ENCODE assay signal across 9 cellular contexts in the genomic region with DNA sequence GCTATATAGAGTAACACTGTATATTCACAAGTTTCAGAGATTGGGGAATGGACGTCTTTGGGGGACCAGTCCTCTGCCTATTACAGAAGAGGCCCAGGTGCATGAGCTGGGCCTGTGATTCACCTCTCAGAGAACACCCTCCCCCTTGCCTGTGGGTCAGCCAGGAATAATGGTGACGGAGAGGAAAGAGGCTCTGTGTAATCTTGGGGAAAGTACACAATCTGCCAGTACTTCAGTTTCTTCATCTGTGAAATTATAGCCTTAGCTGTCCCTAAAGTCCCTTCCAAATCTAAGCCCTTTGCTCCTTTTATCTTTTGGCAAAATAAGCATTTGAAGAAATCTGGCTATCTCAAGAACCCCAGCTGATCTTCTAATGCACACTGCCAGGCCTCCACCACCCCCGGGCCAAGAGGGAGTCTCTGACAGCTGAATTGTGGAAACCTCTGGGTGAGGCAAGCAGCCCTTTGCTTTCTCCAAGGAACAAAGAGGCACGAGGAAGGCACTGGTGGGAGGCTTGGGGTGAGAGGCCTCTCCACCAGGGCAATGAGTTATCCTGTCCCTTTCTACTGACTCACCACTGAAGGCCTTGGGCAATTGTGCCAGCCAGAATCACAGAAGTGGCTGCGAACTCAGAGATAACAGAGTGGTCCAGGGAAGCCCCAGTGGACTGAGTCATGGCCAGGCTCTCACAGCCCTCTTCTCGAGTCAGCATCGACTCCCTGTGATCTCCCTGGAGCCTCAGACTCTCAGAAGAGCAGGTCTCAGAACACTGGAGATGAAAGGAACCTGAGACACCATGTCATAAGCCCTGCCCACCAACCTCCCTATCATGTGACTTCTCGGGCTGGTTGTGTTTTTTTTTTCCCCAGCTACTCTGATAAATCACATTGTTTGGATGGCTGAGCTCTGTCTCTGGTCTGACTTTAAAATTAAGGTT. TPM values are rescaled to one million over a fixed set of nuclear protein-coding genes. Genes with fewer than 3 reads are reported as not detected.
DNase-seq lines count a peak whose midpoint lies in the region; ATAC-seq and TF ChIP-seq lines count a peak whose summit lies in the region.
"Had no signal": no experiment of that assay in that cellular context is flagged by ENCODE, and none has a peak within 500 bp of the region (broad histone marks: within the 10 kb centered on the region; RNA-seq: fewer than 3 reads in every experiment).

No MANE protein-coding gene starts in this region.

- no peak overlapping the region for H3K4me3 ChIP-seq in ascending aorta

- DNase-seq in Daoy (ENCODE audit: low read depth) (peak; percentile 98), T-helper 1 cell (peak; percentile 27 to 82 (median 59)), ascending aorta (ENCODE audit: low spot score in 2 of 2) (peak in 1 of 2 donors; percentile 85), kidney tubule cell (ENCODE audit: low spot score) (peak; percentile 98), left colon (no peak), D341Med (ENCODE audit: low spot score) (no peak)
- peak; percentile 25 to 46 (median 33) for DNase-seq in stimulated activated CD4-positive, alpha-beta T cell treated with anti-CD3 and anti-CD28 coated beads, TNF-alpha, amount 100 ng/mL, for 4 hours (ENCODE audit: low read depth in 3 of 3)

- H3K36me3 ChIP-seq in ascending aorta: no peaks in the 10 kb centered on the region

- peak overlapping the region; percentile 31 to 51 for H3K27ac ChIP-seq in ascending aorta
- H3K27ac ChIP-seq: HL-60 had no signal

- peaks cover 0 to 9% of the 10 kb centered on the region in 2 donors for H3K4me1 ChIP-seq in ascending aorta

- intact Hi-C loops in ascending aorta (cut with DNase I) (no loop called here), left colon (cut with DNase I, micrococcal nuclease) (loop anchor here in 1 of 2 donors (5.0 kb wide), 1 partner anchor 41 kb away; no protein-coding TSS in a partner anchor)

- peak; percentile 44 for ATAC-seq in HG03066 (IDR thresholded peaks at IDR 0.05; ENCODE audit: low read depth, unreplicated experiment)
- ATAC-seq in left colon: no peak

- no peaks in the 10 kb centered on the region for H3K9me3 ChIP-seq in ascending aorta

- H3K27me3 ChIP-seq in ascending aorta: no peaks in the 10 kb centered on the region

- no peak for TF ChIP-seq CTCF in ascending aorta (IDR thresholded peaks at IDR 0.05)

RNA-seq across cellular contexts. Expression of a gene that starts 31.8 kb away (rescaled TPM):
- total RNA-seq in Daoy (2014; rRNA removed; shearing (Covaris generic)): 91.7 and 94.9 TPM in 2 replicates
- total RNA-seq in ascending aorta (241 TPM), left colon (100 to 1,000 TPM; 103 to 128 TPM)

Comparison
In these comparisons a context has a peak if more than half of its experiments do, and no peak if none do; other contexts are left out.
1. DNase-seq: peak in Daoy (single experiment), T-helper 1 cell (5 of 5), kidney tubule cell (single experiment) and stimulated activated CD4-positive, alpha-beta T cell treated with anti-CD3 and anti-CD28 coated beads, TNF-alpha, amount 100 ng/mL, for 4 hours (3 of 3); none in left colon (0 of 2) and D341Med (single experiment).